In the genomic region with DNA sequence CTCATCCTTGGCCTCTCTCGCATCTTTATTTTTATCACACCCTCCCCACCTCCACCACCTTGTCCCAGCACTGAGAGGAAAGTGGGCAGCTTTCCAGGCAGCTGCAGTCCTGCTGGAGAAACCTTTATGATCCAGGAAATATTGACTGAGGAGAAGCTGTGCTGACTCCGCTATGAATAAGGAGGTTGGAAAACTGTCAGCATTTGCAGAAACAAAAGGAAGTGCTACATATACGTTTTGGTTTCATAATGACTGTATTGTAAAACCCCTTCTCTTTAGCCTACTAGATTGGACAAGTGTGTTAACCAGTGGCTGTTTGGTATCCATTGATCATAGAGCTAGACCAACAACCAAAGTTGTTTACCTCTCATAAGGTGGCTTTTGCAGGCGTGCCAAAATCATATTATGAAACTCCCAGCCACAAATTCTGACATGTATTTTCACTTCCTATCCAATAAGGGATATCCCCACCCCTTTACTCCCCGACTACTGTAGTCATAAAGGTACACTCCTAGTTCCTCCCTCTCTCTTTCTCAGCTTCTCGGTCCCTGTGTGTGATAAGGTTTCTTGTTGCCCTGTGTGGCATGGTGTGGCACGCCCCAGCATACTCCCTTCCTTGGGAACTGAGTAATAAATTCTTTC, we compare ENCODE assay signal across 9 cellular contexts.
DNase-seq lines count a peak whose midpoint lies in the region; ATAC-seq, FAIRE-seq and TF ChIP-seq lines count a peak whose summit lies in the region.
"Had no signal": no experiment of that assay in that cellular context is flagged by ENCODE, and none has a peak within 500 bp of the region (broad histone marks: within the 10 kb centered on the region; RNA-seq: fewer than 3 reads in every experiment).

No MANE protein-coding gene starts in this region.

- CTCF ChIA-PET in HepG2 (lab: Yijun Ruan, JAX; ENCODE audit: low intra/inter-chr PET ratio, low total read pairs), result no interaction called here

- peaks cover 14% of the 10 kb centered on the region for H3K4me1 Mint-ChIP-seq in T-helper 17 cell

- peak overlapping the region; percentile 45 for H3K4me3 Mint-ChIP-seq in T-helper 17 cell

- H3K4me3 ChIP-seq in right lobe of liver (no peak overlapping the region), HepG2 (replicated peaks in 1 of 3; ENCODE audit: insufficient read depth in 1 of 3, low read depth in 2 of 3, low read length in 3 of 3) (no peak overlapping the region), lower lobe of right lung (peak overlapping the region; percentile 6), trophoblast cell (ENCODE audit: low read depth, low read length) (no peak overlapping the region)

- H2BK12ac ChIP-seq in trophoblast cell (ENCODE audit: low read length), result no peak overlapping the region

- no peak overlapping the region for H2AK5ac ChIP-seq in trophoblast cell (ENCODE audit: low read length)

- H3K27me3 ChIP-seq in right lobe of liver (no peaks in the 10 kb centered on the region), HepG2 (ENCODE audit: control insufficient read depth in 1 of 2, insufficient read depth in 2 of 2, low read length in 2 of 2) (no peaks in the 10 kb centered on the region), lower lobe of right lung (ENCODE audit: low read depth) (no peaks in the 10 kb centered on the region), trophoblast cell (ENCODE audit: insufficient read depth, low read length) (no peaks in the 10 kb centered on the region)

- H3K27me3 Mint-ChIP-seq in T-helper 17 cell, result no peaks in the 10 kb centered on the region

- 47% methylated on average over 7 of the region's 7 CpGs for WGBS in right lobe of liver (ENCODE audit: insufficient coverage, low coverage, low lambda C conversion rate, missing lambda C conversion rate)
- 95% methylated on average over 7 of the region's 7 CpGs for WGBS in HepG2 (ENCODE audit: low lambda C conversion rate)
- no CpG with 5 or more reads among the region's 7 CpGs for WGBS in trophoblast cell (ENCODE audit: extremely low coverage, insufficient coverage, insufficient read length)

- no peak overlapping the region for H4K8ac ChIP-seq in trophoblast cell (ENCODE audit: low read depth, low read length)

- H3K23ac ChIP-seq in trophoblast cell (ENCODE audit: low read length), result no peak overlapping the region

- no peak for TF ChIP-seq RAD21 in HepG2 (CRISPR knock-in tag; IDR thresholded peaks at IDR 0.05)

- H2AFZ ChIP-seq in HepG2 (ENCODE audit: low read length) (no peak overlapping the region), trophoblast cell (ENCODE audit: insufficient read depth, low read length, poor library complexity) (no peak overlapping the region)

- intact Hi-C loops in right lobe of liver (cut with DNase I) (no loop called here), HepG2 (cut with micrococcal nuclease; ENCODE audit: unreplicated experiment) (no loop called here), lower lobe of right lung (cut with DNase I) (no loop called here)

- H3K27ac ChIP-seq in right lobe of liver (no peak overlapping the region), HepG2 (ENCODE audit: extremely low read length, insufficient read depth, low read length) (no peak overlapping the region), lower lobe of right lung (no peak overlapping the region), trophoblast cell (ENCODE audit: low read depth, low read length) (no peak overlapping the region)

- H4K91ac ChIP-seq in trophoblast cell (ENCODE audit: low read depth, low read length), result no peak overlapping the region

- no peaks in the 10 kb centered on the region for H3K9me3 ChIP-seq in right lobe of liver
- H3K9me3 ChIP-seq in HepG2 (ENCODE audit: low read length), result no peaks in the 10 kb centered on the region
- no peaks in the 10 kb centered on the region for H3K9me3 ChIP-seq in T-helper 17 cell (ENCODE audit: control insufficient read depth, low read length, poor library complexity, severe bottlenecking)
- H3K9me3 ChIP-seq in lower lobe of right lung, result no peaks in the 10 kb centered on the region
- H3K9me3 ChIP-seq in trophoblast cell (ENCODE audit: insufficient read depth, low read depth, low read length), result no peaks in the 10 kb centered on the region

- DNase-seq in right lobe of liver (no peak), HepG2 (ENCODE audit: low spot score) (no peak), T-helper 17 cell (no peak), lower lobe of right lung (no peak), trophoblast cell (no peak), GM03348 (ENCODE audit: low spot score) (no peak), SKM-1 treated with dmso at 0.1 percent for 144 hours (lab: John Stamatoyannopoulos, UW; ENCODE audit: unreplicated experiment) (no peak)

- no peak overlapping the region for H3K9ac ChIP-seq in HepG2 (ENCODE audit: insufficient read depth, low read depth, low read length)
- no peak overlapping the region for H3K9ac ChIP-seq in trophoblast cell (ENCODE audit: low read length)

- H3K79me2 ChIP-seq in HepG2 (ENCODE audit: insufficient read depth, low read length) (no peaks in the 10 kb centered on the region), trophoblast cell (ENCODE audit: control insufficient read depth, insufficient read depth, low read length, poor library complexity) (no peaks in the 10 kb centered on the region)

- no peaks in the 10 kb centered on the region for H4K20me1 ChIP-seq in HepG2 (ENCODE audit: insufficient read depth, low read length)

- H2BK120ac ChIP-seq in trophoblast cell (ENCODE audit: insufficient read depth, low read length, poor library complexity), result no peak overlapping the region

- peak overlapping the region; percentile 83 for H3K27ac Mint-ChIP-seq in T-helper 17 cell

- FAIRE-seq in HepG2 (lab: Jason Lieb, UNC), result no peak
- FAIRE-seq: G401.6 had no signal

- H3K4me2 ChIP-seq in HepG2 (ENCODE audit: low read depth, low read length) (no peak overlapping the region), trophoblast cell (ENCODE audit: low read length) (no peak overlapping the region)

- no peak overlapping the region for H3K18ac ChIP-seq in trophoblast cell (ENCODE audit: low read length)

- no peaks in the 10 kb centered on the region for H3K79me1 ChIP-seq in trophoblast cell (ENCODE audit: low read length)

- H3K36me3 ChIP-seq in right lobe of liver (no peaks in the 10 kb centered on the region), HepG2 (replicated peaks in 1 of 2; ENCODE audit: control insufficient read depth in 1 of 2, insufficient read depth in 2 of 2, low read length in 2 of 2) (peaks cover 3 to 7% of the 10 kb centered on the region in 2 experiments; a peak in 3 of 5 replicates), lower lobe of right lung (no peaks in the 10 kb centered on the region), trophoblast cell (ENCODE audit: control insufficient read depth in 1 of 2, insufficient read depth in 2 of 2, low read length in 2 of 2) (peaks cover 4 to 5% of the 10 kb centered on the region in 2 experiments)

- no peak overlapping the region for H2BK5ac ChIP-seq in trophoblast cell (ENCODE audit: low read depth, low read length, poor library complexity)

- TF ChIP-seq POLR2A in right lobe of liver (IDR thresholded peaks at IDR 0.05) (no peak), HepG2 (IDR thresholded peaks at IDR 0.05; ENCODE audit: insufficient read depth in 1 of 2, low read depth in 2 of 2, low read length in 2 of 2) (no peak)

- H4K12ac ChIP-seq in trophoblast cell (ENCODE audit: low read depth, low read length), result no peak overlapping the region

- no TSS peak for BruUV-seq in HepG2 (replicated peaks; lab: Mats Ljungman, UMichigan)

- TF ChIP-seq CTCF in right lobe of liver (IDR thresholded peaks at IDR 0.05) (no peak), HepG2 (CRISPR knock-in tag; IDR thresholded peaks at IDR 0.05) (no peak), lower lobe of right lung (IDR thresholded peaks at IDR 0.05) (no peak)

- in situ Hi-C loops in HepG2 (cut with HindIII; ENCODE audit: extremely low pct_ligation_motif_present, low pct_unique_long_range_greater_than_20kb), result no loop called here

- H3K4ac ChIP-seq in trophoblast cell (ENCODE audit: low read depth, low read length), result no peak overlapping the region

- no peak overlapping the region for H3K14ac ChIP-seq in trophoblast cell (ENCODE audit: low read length)

- TF ChIP-seq EP300 in HepG2 (IDR thresholded peaks at IDR 0.05; ENCODE audit: low read depth in 2 of 2, low read length in 2 of 2) (no peak), HepG2 (CRISPR knock-in tag; IDR thresholded peaks at IDR 0.05; ENCODE audit: borderline replicate concordance) (no peak)

- no peaks in the 10 kb centered on the region for H3K4me1 ChIP-seq in right lobe of liver
- no peaks in the 10 kb centered on the region for H3K4me1 ChIP-seq in HepG2 (ENCODE audit: insufficient read depth, low read length)
- no peaks in the 10 kb centered on the region for H3K4me1 ChIP-seq in lower lobe of right lung
- no peaks in the 10 kb centered on the region for H3K4me1 ChIP-seq in trophoblast cell (ENCODE audit: control insufficient read depth in 1 of 2, insufficient read depth in 2 of 2, low read length in 2 of 2)

- peaks cover 2% of the 10 kb centered on the region for H3K36me3 Mint-ChIP-seq in T-helper 17 cell (ENCODE audit: low read depth)

- POLR2A ChIA-PET in HepG2 (lab: Yijun Ruan, JAX), result no interaction called here

- ATAC-seq in right lobe of liver (peak in 3 of 4 donors; percentile 46 to 56 (median 53)), HepG2 (no peak), HG03103 (IDR thresholded peaks at IDR 0.05; ENCODE audit: low read depth, unreplicated experiment) (peak; percentile 95), T-helper 17 cell (peak; percentile 92), lower lobe of right lung (peak; percentile 27 to 39)

TF ChIP-seq in HepG2, 621 proteins besides CTCF, POLR2A, EP300 and RAD21 (continues in another document):
- TF ChIP-seq, protein P1, sequence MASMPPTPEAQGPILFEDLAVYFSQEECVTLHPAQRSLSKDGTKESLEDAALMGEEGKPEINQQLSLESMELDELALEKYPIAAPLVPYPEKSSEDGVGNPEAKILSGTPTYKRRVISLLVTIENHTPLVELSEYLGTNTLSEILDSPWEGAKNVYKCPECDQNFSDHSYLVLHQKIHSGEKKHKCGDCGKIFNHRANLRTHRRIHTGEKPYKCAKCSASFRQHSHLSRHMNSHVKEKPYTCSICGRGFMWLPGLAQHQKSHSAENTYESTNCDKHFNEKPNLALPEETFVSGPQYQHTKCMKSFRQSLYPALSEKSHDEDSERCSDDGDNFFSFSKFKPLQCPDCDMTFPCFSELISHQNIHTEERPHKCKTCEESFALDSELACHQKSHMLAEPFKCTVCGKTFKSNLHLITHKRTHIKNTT (CRISPR knock-in tag; IDR thresholded peaks at IDR 0.05), result no peak
- TF ChIP-seq, protein P2, sequence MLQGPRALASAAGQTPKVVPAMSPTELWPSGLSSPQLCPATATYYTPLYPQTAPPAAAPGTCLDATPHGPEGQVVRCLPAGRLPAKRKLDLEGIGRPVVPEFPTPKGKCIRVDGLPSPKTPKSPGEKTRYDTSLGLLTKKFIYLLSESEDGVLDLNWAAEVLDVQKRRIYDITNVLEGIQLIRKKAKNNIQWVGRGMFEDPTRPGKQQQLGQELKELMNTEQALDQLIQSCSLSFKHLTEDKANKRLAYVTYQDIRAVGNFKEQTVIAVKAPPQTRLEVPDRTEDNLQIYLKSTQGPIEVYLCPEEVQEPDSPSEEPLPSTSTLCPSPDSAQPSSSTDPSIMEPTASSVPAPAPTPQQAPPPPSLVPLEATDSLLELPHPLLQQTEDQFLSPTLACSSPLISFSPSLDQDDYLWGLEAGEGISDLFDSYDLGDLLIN (CRISPR knock-in tag; IDR thresholded peaks at IDR 0.05; ENCODE audit: borderline replicate concordance), result no peak
- no peak for TF ChIP-seq ZNF777 (CRISPR knock-in tag; IDR thresholded peaks at IDR 0.05)
- TF ChIP-seq KLF16 (CRISPR knock-in tag; IDR thresholded peaks at IDR 0.05), result no peak
